In genomic region chr9:35669331-35670145, GRCh38 we compare ENCODE assay signal across 16 cellular contexts. TPM values are rescaled to one million over a fixed set of nuclear protein-coding genes. Genes with fewer than 3 reads are reported as not detected.
DNase-seq lines count a peak whose midpoint lies in the region; ATAC-seq and TF ChIP-seq lines count a peak whose summit lies in the region.
"Had no signal": no experiment of that assay in that cellular context is flagged by ENCODE, and none has a peak within 500 bp of the region (broad histone marks: within the 10 kb centered on the region; RNA-seq: fewer than 3 reads in every experiment).

No MANE protein-coding gene starts in this region.

- DNase-seq in Caki2 (ENCODE audit: low read depth): peak; percentile 67
- peak; percentile 53 for DNase-seq in NCI-H2196 treated with DMSO at 0.1 percent for 48 hours (lab: John Stamatoyannopoulos, UW; ENCODE audit: unreplicated experiment)
- peak; percentile 64 for DNase-seq in epithelial cell of esophagus (ENCODE audit: low read depth)
- peak; percentile 92 for DNase-seq in myocyte (ENCODE audit: low read depth)
- DNase-seq in effector memory CD8-positive, alpha-beta T cell: no peak
- DNase-seq in heart right ventricle: no peak
- no peak for DNase-seq in upper lobe of right lung
- DNase-seq in sigmoid colon: no peak
- DNase-seq: activated T-cell treated with anti-CD3 and anti-CD28 coated beads, Interleukin-2, amount 50 U/mL, for 1 hour; NCI-H2171 treated with DMSO at 0.1 percent for 48 hours; stimulated activated CD8-positive, alpha-beta memory T cell treated with anti-CD3 and anti-CD28 coated beads, Interleukin-4, amount 100 ng/mL, for 48 hours had no signal

- H3K4me1 Mint-ChIP-seq in effector memory CD8-positive, alpha-beta T cell (ENCODE audit: low read depth in 2 of 2): peaks cover 9 to 10% of the 10 kb centered on the region in 2 donors

- no peaks in the 10 kb centered on the region for H3K27me3 ChIP-seq in heart right ventricle
- no peaks in the 10 kb centered on the region for H3K27me3 ChIP-seq in upper lobe of right lung
- H3K27me3 ChIP-seq in sigmoid colon: no peaks in the 10 kb centered on the region
- H3K27me3 ChIP-seq: SJSA1 had no signal

- H3K9me3 Mint-ChIP-seq in effector memory CD8-positive, alpha-beta T cell: no peaks in the 10 kb centered on the region

- no peak overlapping the region for H3K4me3 Mint-ChIP-seq in effector memory CD8-positive, alpha-beta T cell
- H3K4me3 Mint-ChIP-seq: WTC11 had no signal

- H3K27ac ChIP-seq in heart right ventricle (no peak overlapping the region), upper lobe of right lung (no peak overlapping the region), sigmoid colon (no peak overlapping the region)
- H3K27ac ChIP-seq: C4-2B, KMS-11, SJSA1 had no signal

- TF ChIP-seq CTCF in epithelial cell of esophagus (IDR thresholded peaks at IDR 0.05; ENCODE audit: insufficient read depth, low read depth, low read length, missing control alignments) (no peak), heart right ventricle (IDR thresholded peaks at IDR 0.05) (no peak), upper lobe of right lung (IDR thresholded peaks at IDR 0.05) (no peak), sigmoid colon (IDR thresholded peaks at IDR 0.05) (no peak)

- H3K27ac Mint-ChIP-seq in effector memory CD8-positive, alpha-beta T cell: no peak overlapping the region
- H3K27ac Mint-ChIP-seq: WTC11 had no signal

- no peak for ATAC-seq in effector memory CD8-positive, alpha-beta T cell (replicated peaks)
- ATAC-seq in heart right ventricle (no peak), upper lobe of right lung (no peak)
- ATAC-seq: WTC11 had no signal

- TF ChIP-seq POLR2A in sigmoid colon (IDR thresholded peaks at IDR 0.05): no peak

- H3K36me3 Mint-ChIP-seq in effector memory CD8-positive, alpha-beta T cell (ENCODE audit: insufficient read depth): no peaks in the 10 kb centered on the region
- H3K36me3 Mint-ChIP-seq: WTC11 had no signal

- in situ Hi-C loops in Caki2 (cut with HindIII; ENCODE audit: low pct_unique_long_range_greater_than_20kb, low sequenced_read_pairs): no loop called here

- no peaks in the 10 kb centered on the region for H3K36me3 ChIP-seq in heart right ventricle
- no peaks in the 10 kb centered on the region for H3K36me3 ChIP-seq in upper lobe of right lung
- no peaks in the 10 kb centered on the region for H3K36me3 ChIP-seq in sigmoid colon
- H3K36me3 ChIP-seq: SJSA1 had no signal

- 73% methylated on average over 6 of the region's 6 CpGs for WGBS in heart right ventricle, 2 donors
- WGBS in sigmoid colon, 2 donors: 42 to 71% methylated on average over 6 of the region's 6 CpGs

- H3K4me3 ChIP-seq in epithelial cell of esophagus (ENCODE audit: low read length): no peak overlapping the region
- no peak overlapping the region for H3K4me3 ChIP-seq in heart right ventricle
- H3K4me3 ChIP-seq in upper lobe of right lung: no peak overlapping the region
- H3K4me3 ChIP-seq in sigmoid colon: no peak overlapping the region
- H3K4me3 ChIP-seq: SJSA1 had no signal

- no peak for TF ChIP-seq EP300 in sigmoid colon (IDR thresholded peaks at IDR 0.05)

- H3K9me3 ChIP-seq in heart right ventricle (no peaks in the 10 kb centered on the region), upper lobe of right lung (no peaks in the 10 kb centered on the region), sigmoid colon (no peaks in the 10 kb centered on the region)
- H3K9me3 ChIP-seq: SJSA1 had no signal

- H3K27me3 Mint-ChIP-seq in effector memory CD8-positive, alpha-beta T cell: peaks cover 0 to 6% of the 10 kb centered on the region in 2 donors

- H3K4me1 ChIP-seq in heart right ventricle: peaks cover 0 to 25% (median 15%) of the 10 kb centered on the region in 9 donors
- peaks cover 10% of the 10 kb centered on the region for H3K4me1 ChIP-seq in upper lobe of right lung
- H3K4me1 ChIP-seq in sigmoid colon: peaks cover 0 to 29% (median 23%) of the 10 kb centered on the region in 4 donors

- intact Hi-C loops in heart right ventricle (cut with DNase I) (loop anchor here in 2 of 10 donors (10.0 kb wide), 1 partner anchor 55 kb away; no protein-coding TSS in a partner anchor), upper lobe of right lung (cut with DNase I) (no loop called here), sigmoid colon (cut with DNase I) (no loop called here)

RNA-seq across cellular contexts. Expression of gene CA9, which starts 4.2 kb away (rescaled TPM):
- 0.30 and 11.6 TPM in 2 replicates for total RNA-seq in Caki2 (2014; rRNA removed; shearing (Covaris generic); ENCODE audit: low replicate concordance)
- 0.10 TPM in 1 of 2 replicates, not detected in the other for total RNA-seq in myocyte
- polyA plus RNA-seq in myocyte (2012): 0.05 TPM
- total RNA-seq in heart right ventricle: 10 to 100 TPM in 1 of 10 donors, 1 to 10 TPM in 1, under 1 TPM in 3, not detected in 5; 0.20 to 13.2 (median 0.24) TPM
- polyA plus RNA-seq in heart right ventricle: 1 to 10 TPM in 1 of 2 donors, not detected in 1; 1.0 TPM
- 0.55 TPM for total RNA-seq in upper lobe of right lung
- under 1 TPM in 2 of 4 donors, not detected in 2; 0.33 to 0.71 TPM for total RNA-seq in sigmoid colon
- 1 to 10 TPM in 1 of 3 donors, not detected in 2; 1.7 TPM for polyA plus RNA-seq in sigmoid colon
- total RNA-seq: SJSA1 had no signal
- polyA plus RNA-seq: neural cell had no signal

RNA-seq across cellular contexts. Expression of gene ARHGEF39, which starts 4.5 kb away (rescaled TPM):
- total RNA-seq in Caki2 (2014; rRNA removed; shearing (Covaris generic); ENCODE audit: low replicate concordance): 7.8 and 10.4 TPM in 2 replicates
- total RNA-seq in myocyte: not detected in 2 replicates
- polyA plus RNA-seq in myocyte (2012): 0.44 TPM
- total RNA-seq in heart right ventricle: under 1 TPM in 8 of 10 donors, not detected in 2; 0.09 to 0.85 (median 0.30) TPM
- 1 to 10 TPM in 1 of 2 donors, under 1 TPM in 1; 0.35 to 1.3 TPM for polyA plus RNA-seq in heart right ventricle
- total RNA-seq in upper lobe of right lung: 0.38 TPM
- total RNA-seq in sigmoid colon: 1 to 10 TPM in 3 of 4 donors, under 1 TPM in 1; 0.99 to 3.3 (median 1.4) TPM
- polyA plus RNA-seq in sigmoid colon: 1 to 10 TPM in 2 of 3 donors, under 1 TPM in 1; 0.60 to 9.0 (median 1.6) TPM

RNA-seq across cellular contexts. Expression of gene CCDC107, which starts 11.4 kb away (rescaled TPM):
- 3.5 and 19.6 TPM in 2 replicates for total RNA-seq in Caki2 (2014; rRNA removed; shearing (Covaris generic); ENCODE audit: low replicate concordance)
- total RNA-seq in myocyte (9.8 and 14.0 TPM in 2 replicates), heart right ventricle (10 to 100 TPM; 37.9 to 54.0 (median 43.9) TPM), upper lobe of right lung (31.1 TPM), sigmoid colon (100 to 1,000 TPM in 1 of 4 donors, 10 to 100 TPM in 3; 70.6 to 112 (median 83.1) TPM)
- 32.2 TPM for polyA plus RNA-seq in myocyte (2012)
- polyA plus RNA-seq in heart right ventricle (100 to 1,000 TPM in 1 of 2 donors, 10 to 100 TPM in 1; 95.3 to 210 TPM), sigmoid colon (10 to 100 TPM; 21.3 to 28.8 (median 24.2) TPM)

RNA-seq across cellular contexts. Expression of gene RMRP, which starts 11.7 kb away (rescaled TPM):
- 4,579 and 6,436 TPM in 2 replicates for total RNA-seq in Caki2 (2014; rRNA removed; shearing (Covaris generic); ENCODE audit: low replicate concordance)
- 1,100 and 3,603 TPM in 2 replicates for total RNA-seq in myocyte
- polyA plus RNA-seq in myocyte (2012): 4.5 TPM
- total RNA-seq in heart right ventricle: over 10,000 TPM in 3 of 10 donors, 1,000 to 10,000 TPM in 7; 3,879 to 14,997 (median 5,788) TPM
- polyA plus RNA-seq in heart right ventricle: 100 to 1,000 TPM in 1 of 2 donors, 10 to 100 TPM in 1; 14.9 to 476 TPM
- 30,828 TPM for total RNA-seq in upper lobe of right lung
- over 10,000 TPM in 2 of 4 donors, 1,000 to 10,000 TPM in 2; 2,523 to 26,387 (median 8,883) TPM for total RNA-seq in sigmoid colon
- polyA plus RNA-seq in sigmoid colon: 100 to 1,000 TPM in 1 of 3 donors, not detected in 2; 480 TPM
- polyA plus RNA-seq: neural cell had no signal

RNA-seq across cellular contexts. Expression of gene SIT1, which starts 18.8 kb away (rescaled TPM):
- not detected in 2 replicates for total RNA-seq in Caki2 (2014; rRNA removed; shearing (Covaris generic); ENCODE audit: low replicate concordance)
- total RNA-seq in myocyte (not detected in 2 replicates), heart right ventricle (1 to 10 TPM in 1 of 10 donors, under 1 TPM in 5, not detected in 4; 0.19 to 3.6 (median 0.33) TPM), upper lobe of right lung (2.2 TPM), sigmoid colon (under 1 TPM in 2 of 4 donors, not detected in 2; 0.81 to 0.82 TPM)
- not detected for polyA plus RNA-seq in myocyte (2012)
- polyA plus RNA-seq in heart right ventricle (under 1 TPM in 1 of 2 donors, not detected in 1; 0.25 TPM), sigmoid colon (10 to 100 TPM in 1 of 3 donors, 1 to 10 TPM in 1, not detected in 1; 1.8 to 15.9 TPM)
- total RNA-seq: SJSA1 had no signal
- polyA plus RNA-seq: neural cell had no signal

Comparison
In these comparisons a context has a peak if more than half of its experiments do, and no peak if none do; other contexts are left out.
1. DNase-seq: peak in Caki2 (single experiment), NCI-H2196 treated with DMSO at 0.1 percent for 48 hours (single experiment), epithelial cell of esophagus (single experiment) and myocyte (single experiment); none in effector memory CD8-positive, alpha-beta T cell (0 of 3), heart right ventricle (0 of 2), upper lobe of right lung (single experiment) and sigmoid colon (single experiment).